In genomic region chr10:26492725-26493124, GRCh38 we compare ENCODE assay signal across 5 cellular contexts. TPM values are rescaled to one million over a fixed set of nuclear protein-coding genes. Genes with fewer than 3 reads are reported as not detected.
"Had no signal": no experiment of that assay in that cellular context is flagged by ENCODE, and none has a peak within 500 bp of the region (broad histone marks: within the 10 kb centered on the region; RNA-seq: fewer than 3 reads in every experiment).

No MANE protein-coding gene starts in this region.

RNA-seq across cellular contexts. Expression of gene APBB1IP, which starts 54.6 kb away (rescaled TPM):
- total RNA-seq: LHCN-M2, NCI-H460, PC-3, SJSA1 had no signal
- polyA plus RNA-seq: SK-N-SH had no signal
